Comparison of ENCODE assay signal across 8 cellular contexts in the genomic region with DNA sequence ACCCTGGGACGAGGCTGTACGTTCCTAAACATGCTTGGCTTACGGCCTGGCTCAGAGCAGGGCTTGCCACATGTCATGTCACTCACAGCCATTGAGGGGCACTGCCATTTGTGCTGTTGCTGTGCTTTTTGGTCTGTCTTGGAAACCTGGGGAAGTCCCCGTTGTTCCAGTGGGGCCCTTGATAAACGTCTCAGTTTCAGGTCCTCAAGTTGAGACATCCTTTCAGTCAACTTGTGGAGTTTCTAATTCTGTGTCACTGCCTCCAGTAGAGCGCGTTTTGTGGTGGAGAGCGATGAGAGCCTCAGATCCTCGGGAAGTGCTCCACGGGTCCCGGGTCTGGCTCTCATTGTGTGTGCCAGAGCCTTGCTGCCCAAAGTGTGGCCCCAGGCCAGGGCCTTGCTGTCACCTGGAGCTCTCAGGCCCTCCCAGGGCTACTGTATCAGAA.
DNase-seq lines count a peak whose midpoint lies in the region; ATAC-seq and TF ChIP-seq lines count a peak whose summit lies in the region.

No MANE protein-coding gene starts in this region.

- DNase-seq in GM13977 (ENCODE audit: low spot score) (peak; percentile 69), NOMO-1 treated with DMSO at 0.1 percent for 48 hours (lab: John Stamatoyannopoulos, UW; ENCODE audit: unreplicated experiment) (peak; percentile 93), NCI-H1092 (lab: John Stamatoyannopoulos, UW) (no peak), RKO (ENCODE audit: low spot score) (no peak), islet precursor cell (no peak), HCEC 1CT (no peak)
- DNase-seq in effector CD4-positive, alpha-beta T cell = peak; percentile 45

- ATAC-seq in GM21786 (IDR thresholded peaks at IDR 0.05; ENCODE audit: unreplicated experiment) = peak; percentile 99

- peak; percentile 65 for TF ChIP-seq CTCF in GM13977 (IDR thresholded peaks at IDR 0.05; ENCODE audit: extremely low read depth, insufficient read depth, missing control alignments)

- in situ Hi-C loops in GM13977 (cut with MboI; ENCODE audit: low pct_unique_long_range_greater_than_20kb, low sequenced_read_pairs, unreplicated experiment) = no loop called here

Comparison
In these comparisons a context has a peak if more than half of its experiments do, and no peak if none do; other contexts are left out.
1. DNase-seq: peak in GM13977 (single experiment), NOMO-1 treated with DMSO at 0.1 percent for 48 hours (single experiment) and effector CD4-positive, alpha-beta T cell (single experiment); none in NCI-H1092 (single experiment), RKO (single experiment), islet precursor cell (single experiment) and HCEC 1CT (single experiment).